In the genomic region with DNA sequence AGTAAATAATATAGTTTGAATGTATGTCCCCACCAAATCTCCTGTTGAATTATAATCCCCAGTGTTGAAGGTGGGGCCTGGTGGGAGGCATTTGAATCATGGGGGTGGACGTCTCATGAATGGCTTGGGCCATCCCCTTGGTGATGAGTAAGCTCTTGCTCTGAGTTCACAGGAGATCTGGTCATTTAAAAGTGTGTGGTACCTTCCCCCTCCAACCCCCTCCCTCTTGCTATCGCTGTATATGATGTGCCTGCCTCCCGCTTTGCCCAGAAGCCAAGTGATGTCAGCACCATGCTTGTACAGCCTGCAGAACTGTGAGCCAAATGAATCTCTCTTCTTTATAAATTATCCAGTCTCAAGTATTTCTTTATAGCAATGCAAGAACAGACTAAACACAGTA, we compare ENCODE assay signal across 16 cellular contexts.
DNase-seq lines count a peak whose midpoint lies in the region; ATAC-seq lines count a peak whose summit lies in the region.
"Had no signal": no experiment of that assay in that cellular context is flagged by ENCODE, and none has a peak within 500 bp of the region (broad histone marks: within the 10 kb centered on the region; RNA-seq: fewer than 3 reads in every experiment).

No MANE protein-coding gene starts in this region.

- no peak overlapping the region for H3K4me3 ChIP-seq in CD4-positive, CD25-positive, alpha-beta regulatory T cell (ENCODE audit: low read depth, low read length)
- H3K4me3 ChIP-seq: A549, BLaER1, GM23248, HAP-1, K562 had no signal

- peaks cover 16% of the 10 kb centered on the region for H3K36me3 ChIP-seq in CD4-positive, CD25-positive, alpha-beta regulatory T cell (ENCODE audit: control insufficient read depth, insufficient read depth, low read length)
- H3K36me3 ChIP-seq: HAP-1 had no signal

- H3K4me3 Mint-ChIP-seq in activated CD4-positive, alpha-beta T cell treated with anti-CD3 and anti-CD28 coated beads for 36 hours, result no peak overlapping the region
- H3K4me3 Mint-ChIP-seq in CD4-positive, CD25-positive, alpha-beta regulatory T cell, result no peak overlapping the region
- no peak overlapping the region for H3K4me3 Mint-ChIP-seq in stimulated activated effector memory CD8-positive, alpha-beta T cell treated with anti-CD3 and anti-CD28 coated beads, Interleukin-12 subunit alpha, Interleukin-12 subunit beta, amount 100 ng/mL, for 72 hours
- H3K4me3 Mint-ChIP-seq: CD14-positive monocyte; CD8-positive, alpha-beta T cell had no signal

- H3K4me1 Mint-ChIP-seq in activated CD4-positive, alpha-beta T cell treated with anti-CD3 and anti-CD28 coated beads for 36 hours, result peaks cover 10% of the 10 kb centered on the region
- peaks cover 11 to 15% (median 13%) of the 10 kb centered on the region in 4 donors for H3K4me1 Mint-ChIP-seq in CD4-positive, CD25-positive, alpha-beta regulatory T cell
- H3K4me1 Mint-ChIP-seq in stimulated activated effector memory CD8-positive, alpha-beta T cell treated with anti-CD3 and anti-CD28 coated beads, Interleukin-12 subunit alpha, Interleukin-12 subunit beta, amount 100 ng/mL, for 72 hours, result peaks cover 5% of the 10 kb centered on the region

- H3K27me3 Mint-ChIP-seq in activated CD4-positive, alpha-beta T cell treated with anti-CD3 and anti-CD28 coated beads for 36 hours, result no peaks in the 10 kb centered on the region
- no peaks in the 10 kb centered on the region for H3K27me3 Mint-ChIP-seq in CD4-positive, CD25-positive, alpha-beta regulatory T cell

- no peak overlapping the region for H3K27ac ChIP-seq in CD4-positive, CD25-positive, alpha-beta regulatory T cell (ENCODE audit: insufficient read depth, low read length, poor library complexity, severe bottlenecking)
- H3K27ac ChIP-seq: 22Rv1, A549, BLaER1, GM23248 had no signal

- intact Hi-C loops in activated CD4-positive, alpha-beta T cell treated with anti-CD3 and anti-CD28 coated beads for 36 hours (cut with DNase I, micrococcal nuclease), result no loop called here

- H3K9me3 Mint-ChIP-seq in activated CD4-positive, alpha-beta T cell treated with anti-CD3 and anti-CD28 coated beads for 36 hours (ENCODE audit: low read depth), result no peaks in the 10 kb centered on the region
- H3K9me3 Mint-ChIP-seq in CD4-positive, CD25-positive, alpha-beta regulatory T cell, result no peaks in the 10 kb centered on the region
- H3K9me3 Mint-ChIP-seq in stimulated activated effector memory CD8-positive, alpha-beta T cell treated with anti-CD3 and anti-CD28 coated beads, Interleukin-12 subunit alpha, Interleukin-12 subunit beta, amount 100 ng/mL, for 72 hours, result no peaks in the 10 kb centered on the region
- H3K9me3 Mint-ChIP-seq: CD8-positive, alpha-beta T cell had no signal

- H3K27me3 ChIP-seq in CD4-positive, CD25-positive, alpha-beta regulatory T cell (ENCODE audit: control insufficient read depth, insufficient read depth, low read length), result no peaks in the 10 kb centered on the region
- H3K27me3 ChIP-seq: BLaER1 had no signal

- H3K36me3 Mint-ChIP-seq in activated CD4-positive, alpha-beta T cell treated with anti-CD3 and anti-CD28 coated beads for 36 hours (ENCODE audit: low read depth), result peaks cover 17% of the 10 kb centered on the region
- H3K36me3 Mint-ChIP-seq in CD4-positive, CD25-positive, alpha-beta regulatory T cell, result peaks cover 21% of the 10 kb centered on the region
- H3K36me3 Mint-ChIP-seq in stimulated activated effector memory CD8-positive, alpha-beta T cell treated with anti-CD3 and anti-CD28 coated beads, Interleukin-12 subunit alpha, Interleukin-12 subunit beta, amount 100 ng/mL, for 72 hours, result peaks cover 43% of the 10 kb centered on the region

- ATAC-seq in activated CD4-positive, alpha-beta T cell treated with anti-CD3 and anti-CD28 coated beads for 36 hours, result peak; percentile 23
- no peak for ATAC-seq in CD4-positive, CD25-positive, alpha-beta regulatory T cell (ENCODE audit: low read depth in 2 of 2)
- ATAC-seq in stimulated activated effector memory CD8-positive, alpha-beta T cell treated with anti-CD3 and anti-CD28 coated beads, Interleukin-12 subunit alpha, Interleukin-12 subunit beta, amount 100 ng/mL, for 72 hours, result no peak
- ATAC-seq in GM19455 (IDR thresholded peaks at IDR 0.05; ENCODE audit: unreplicated experiment), result no peak
- ATAC-seq: A549; CD8-positive, alpha-beta T cell; K562 had no signal

- no peaks in the 10 kb centered on the region for H3K4me1 ChIP-seq in CD4-positive, CD25-positive, alpha-beta regulatory T cell (ENCODE audit: control insufficient read depth, insufficient read depth, low read length, poor library complexity, severe bottlenecking)
- H3K4me1 ChIP-seq: A549, HAP-1 had no signal

- H3K9me3 ChIP-seq in CD4-positive, CD25-positive, alpha-beta regulatory T cell (ENCODE audit: control insufficient read depth in 2 of 2, low read length in 2 of 2), result no peaks in the 10 kb centered on the region
- H3K9me3 ChIP-seq: A549, BLaER1, HAP-1 had no signal

- CTCF ChIA-PET in activated CD4-positive, alpha-beta T cell treated with anti-CD3 and anti-CD28 coated beads for 36 hours (lab: Charles Lee), result interaction anchor here (0.7 kb wide), 1 partner anchor 199 kb away, joined by 3 read pairs; no protein-coding TSS in a partner anchor

- POLR2A ChIA-PET in activated CD4-positive, alpha-beta T cell treated with anti-CD3 and anti-CD28 coated beads for 36 hours (lab: Charles Lee), result no interaction called here

- no peak overlapping the region for H3K27ac Mint-ChIP-seq in activated CD4-positive, alpha-beta T cell treated with anti-CD3 and anti-CD28 coated beads for 36 hours
- H3K27ac Mint-ChIP-seq in CD4-positive, CD25-positive, alpha-beta regulatory T cell, result peak overlapping the region in 2 of 3 donors; percentile 11 to 58
- peak overlapping the region; percentile 20 for H3K27ac Mint-ChIP-seq in stimulated activated effector memory CD8-positive, alpha-beta T cell treated with anti-CD3 and anti-CD28 coated beads, Interleukin-12 subunit alpha, Interleukin-12 subunit beta, amount 100 ng/mL, for 72 hours
- H3K27ac Mint-ChIP-seq: CD8-positive, alpha-beta T cell had no signal

- no peak for DNase-seq in activated CD4-positive, alpha-beta T cell treated with anti-CD3 and anti-CD28 coated beads for 36 hours
- no peak for DNase-seq in activated CD4-positive, alpha-beta T cell treated with anti-CD3 and anti-CD28 coated beads, Interleukin-2, amount 50 U/mL, for 4 hours
- no peak for DNase-seq in CD4-positive, CD25-positive, alpha-beta regulatory T cell
- DNase-seq in RKO (ENCODE audit: low spot score) (peak; percentile 11), NCI-H1105 (lab: John Stamatoyannopoulos, UW) (no peak)
- no peak for DNase-seq in stimulated activated effector memory CD8-positive, alpha-beta T cell treated with anti-CD3 and anti-CD28 coated beads, Interleukin-12 subunit alpha, Interleukin-12 subunit beta, amount 100 ng/mL, for 72 hours (ENCODE audit: low spot score in 2 of 2)
- DNase-seq: Calu3; CD8-positive, alpha-beta T cell; GM23248 had no signal
